In the genomic region with DNA sequence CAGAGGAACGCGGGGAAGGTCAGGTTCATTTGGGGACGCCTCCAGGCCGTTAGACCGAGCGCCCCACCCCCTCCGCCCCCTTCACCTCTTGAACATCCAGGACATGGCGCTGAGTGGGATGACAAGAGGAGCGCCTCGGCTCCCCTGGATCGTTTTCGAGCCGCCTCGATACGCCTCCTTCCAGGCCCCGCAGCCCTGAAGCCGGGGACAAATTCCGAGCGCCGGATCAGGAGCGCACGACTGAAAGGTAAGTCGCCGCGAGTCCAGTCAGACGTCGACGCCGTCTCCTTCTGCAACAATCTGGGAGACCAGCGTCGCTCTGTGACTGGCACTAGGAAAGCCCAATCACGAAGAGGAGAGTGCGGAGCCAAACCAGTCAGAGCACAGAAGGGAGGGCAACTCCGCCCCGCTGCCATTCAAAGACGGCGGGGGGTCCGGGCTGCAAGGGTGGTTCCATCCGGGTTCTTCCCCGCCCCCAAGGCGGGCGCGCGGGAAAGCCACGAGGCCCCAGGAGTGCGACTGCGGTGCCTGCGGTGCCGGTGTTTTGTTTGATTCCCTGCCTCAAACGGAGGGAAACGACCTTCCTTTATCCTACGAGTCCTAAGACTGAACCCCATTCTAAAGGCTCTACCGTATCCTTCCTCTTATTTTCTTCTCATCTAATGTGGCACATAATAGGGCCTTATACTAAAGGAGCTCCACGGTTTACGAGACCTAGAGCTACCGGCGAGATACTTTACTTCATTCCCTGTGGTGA, we compare ENCODE assay signal across 8 cellular contexts. TPM values are rescaled to one million over a fixed set of nuclear protein-coding genes. Genes with fewer than 3 reads are reported as not detected.
DNase-seq lines count a peak whose midpoint lies in the region; ATAC-seq and TF ChIP-seq lines count a peak whose summit lies in the region.

Gene HLTF, minus strand, starts transcription at position 302 of the 757 bp plus-strand sequence. Its CDS starts 197 bp downstream, at position 105.

- peak within 1 kb of the TSS; percentile 87 for H3K4me2 ChIP-seq in OCI-LY7 (ENCODE audit: low read length)

- H3K27me3 Mint-ChIP-seq in Calu3 (ENCODE audit: unreplicated experiment): no peaks in the 10 kb centered on the region

- peak; percentile 99 for ATAC-seq in GM21447 (IDR thresholded peaks at IDR 0.05; ENCODE audit: unreplicated experiment)
- peak; percentile 99 for ATAC-seq in mucosa of descending colon

- H3K4me3 Mint-ChIP-seq in Calu3 (ENCODE audit: low read depth, unreplicated experiment): peak within 1 kb of the TSS; percentile 94

- BruUV-seq in Calu3 (replicated peaks; lab: Mats Ljungman, UMichigan): no TSS peak
- BruUV-seq in OCI-LY7 (replicated peaks; lab: Mats Ljungman, UMichigan): no TSS peak

- CTCF ChIA-PET in Calu3 (lab: Charles Lee): interaction anchor here (0.6 kb wide), 1 partner anchor 126 kb away, joined by 3 read pairs; no protein-coding TSS in a partner anchor
- CTCF ChIA-PET in OCI-LY7 (lab: Charles Lee; ENCODE audit: unreplicated experiment): no interaction called here

- intact Hi-C loops in Calu3 (cut with micrococcal nuclease; ENCODE audit: unreplicated experiment): no loop called here
- intact Hi-C loops in OCI-LY7 (cut with micrococcal nuclease; ENCODE audit: unreplicated experiment): loop anchor here (2.0 to 5.0 kb wide), 2 partner anchors 96 to 1321 kb away; partner anchors contain the start of genes GYG1 and TSC22D2
- intact Hi-C loops in mucosa of descending colon (cut with DNase I, micrococcal nuclease): no loop called here

- H3K9me3 ChIP-seq in OCI-LY7 (ENCODE audit: low read length): no peaks in the 10 kb centered on the region; the same call in 1 of the 2 replicates
- H3K9me3 ChIP-seq in mucosa of descending colon: no peaks in the 10 kb centered on the region

- peak within 1 kb of the TSS; percentile 86 for H3K27ac Mint-ChIP-seq in Calu3 (ENCODE audit: unreplicated experiment)

- peaks cover 27% of the 10 kb centered on the region for H3K36me3 Mint-ChIP-seq in Calu3 (ENCODE audit: insufficient read depth, unreplicated experiment)

- H3K27ac ChIP-seq in OCI-LY7 (ENCODE audit: low read depth, low read length, poor library complexity, severe bottlenecking) (peak within 1 kb of the TSS; percentile 72), epithelial cell of prostate (no peak within 1 kb of the TSS)

- no peaks in the 10 kb centered on the region for H3K9me2 ChIP-seq in OCI-LY7 (ENCODE audit: insufficient read depth, low read length)

- H3K9me3 Mint-ChIP-seq in Calu3 (ENCODE audit: low read depth, unreplicated experiment): no peaks in the 10 kb centered on the region

- H3K4me1 ChIP-seq in OCI-LY7 (ENCODE audit: insufficient read depth, low read length, poor library complexity, severe bottlenecking) (peaks cover 71% of the 10 kb centered on the region), mucosa of descending colon (ENCODE audit: low read depth) (no peaks in the 10 kb centered on the region)

- peak within 1 kb of the TSS; percentile 53; the same call in 1 of the 2 replicates for H2AFZ ChIP-seq in OCI-LY7 (ENCODE audit: low read length)

- TF ChIP-seq CTCF in Calu3 (IDR thresholded peaks at IDR 0.05; ENCODE audit: unreplicated experiment) (no peak), OCI-LY7 (conservative IDR thresholded peaks at IDR 0.05; ENCODE audit: low read length) (no peak), mucosa of descending colon (IDR thresholded peaks at IDR 0.05) (no peak)

- H3K4me3 ChIP-seq in OCI-LY7 (ENCODE audit: low read depth, low read length, poor library complexity, severe bottlenecking): peak within 1 kb of the TSS; percentile 95
- H3K4me3 ChIP-seq in mucosa of descending colon: peak within 1 kb of the TSS; percentile 52

- POLR2A ChIA-PET in OCI-LY7 (lab: Charles Lee): interaction anchor here (0.7 to 1.7 kb wide), 12 partner anchors 9 to 191 kb away, joined by 3 to 8 read pairs (median 4); no protein-coding TSS in a partner anchor

- H3K36me3 ChIP-seq in OCI-LY7 (ENCODE audit: insufficient read depth, low read length) (peaks cover 37% of the 10 kb centered on the region), mucosa of descending colon (ENCODE audit: low read depth) (no peaks in the 10 kb centered on the region)

- H3K4me1 Mint-ChIP-seq in Calu3 (ENCODE audit: low read depth, unreplicated experiment): peaks cover 22% of the 10 kb centered on the region

- DNase-seq in Calu3 (peak; percentile 99), HuH-7 (ENCODE audit: low spot score) (peak; percentile 84), OCI-LY7 (ENCODE audit: low spot score) (peak; percentile 98), activated T-cell treated with anti-CD3 and anti-CD28 coated beads for 4 hours (peak; percentile 87), epithelial cell of prostate (ENCODE audit: low read depth, low spot score) (peak; percentile 89), mucosa of descending colon (peak; percentile 93 to 95 (median 93))
- DNase-seq in stimulated activated CD8-positive, alpha-beta memory T cell treated with anti-CD3 and anti-CD28 coated beads, Interleukin-4, amount 100 ng/mL, for 24 hours (ENCODE audit: low read depth): peak; percentile 89

- H3K79me2 ChIP-seq in OCI-LY7 (ENCODE audit: insufficient read depth, low read depth, low read length): peaks cover 50% of the 10 kb centered on the region

- H4K20me1 ChIP-seq in OCI-LY7 (ENCODE audit: insufficient read depth, low read length): peaks cover 22% of the 10 kb centered on the region; the same call in 1 of the 2 replicates

RNA-seq across cellular contexts. Expression of gene HLTF, which starts in this region (rescaled TPM):
- 59.4 and 63.5 TPM in 2 replicates for total RNA-seq in Calu3 (2022)
- total RNA-seq in OCI-LY7 (2014; rRNA removed; shearing (Covaris generic)): 97.5 and 106 TPM in 2 replicates
- 107 and 121 TPM in 2 replicates for total RNA-seq in OCI-LY7 (2022)
- 10 to 100 TPM in 2 of 3 donors, 1 to 10 TPM in 1; 9.7 to 25.4 (median 12.1) TPM for total RNA-seq in mucosa of descending colon
